8 cellular contexts compared by ENCODE assay signal in the genomic region with DNA sequence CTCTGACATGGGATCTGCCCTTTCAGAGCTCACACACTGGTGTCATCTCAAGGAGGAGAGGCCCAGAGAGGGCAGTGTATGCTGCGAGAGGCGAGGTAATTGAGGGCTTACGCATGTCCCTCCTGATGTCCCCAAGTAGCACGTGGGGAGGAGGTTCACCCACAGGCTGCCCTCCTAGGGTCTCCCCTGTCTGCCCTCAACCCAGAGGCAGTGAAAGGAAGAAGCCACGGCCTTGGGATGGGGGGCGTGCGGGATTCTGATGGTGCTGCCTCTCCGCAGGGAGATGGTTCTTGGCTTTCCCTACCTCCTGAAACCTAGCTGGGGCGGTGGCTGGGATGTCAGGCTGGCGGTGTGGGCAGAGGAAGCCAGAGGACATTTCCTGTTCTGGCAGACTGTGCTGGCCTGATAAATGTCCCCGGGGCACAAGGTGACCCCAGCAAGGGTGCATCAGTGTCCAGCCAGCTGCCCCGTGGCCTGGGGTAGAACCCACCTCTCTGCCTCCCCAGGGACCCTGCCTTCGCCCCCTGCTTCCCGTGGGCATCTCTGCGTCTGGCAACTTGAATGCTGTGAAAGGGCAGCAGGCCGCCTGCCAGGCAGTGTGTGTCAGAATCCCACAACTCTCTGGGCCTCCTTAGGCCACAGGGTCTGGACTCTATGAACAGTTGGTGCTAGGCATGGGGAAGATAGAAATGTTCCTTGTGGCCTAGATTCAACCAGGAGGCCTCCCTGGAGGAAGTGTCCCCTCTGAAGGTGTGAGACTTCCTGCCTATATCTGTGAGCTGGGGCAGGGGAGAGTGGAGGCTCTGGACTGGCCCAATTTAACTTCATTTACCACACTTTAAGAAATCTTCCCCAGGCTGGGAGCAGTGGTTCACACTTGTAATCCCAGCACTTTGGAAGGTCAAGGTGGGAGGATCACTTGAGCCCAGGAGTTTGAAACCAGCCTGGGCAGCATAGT. TPM values are rescaled to one million over a fixed set of nuclear protein-coding genes. Genes with fewer than 3 reads are reported as not detected.
A peak's percentile ranks its signal among the peaks of the same experiment; 100 is the strongest.
DNase-seq lines count a peak whose midpoint lies in the region; ATAC-seq lines count a peak whose summit lies in the region.

No MANE protein-coding gene starts in this region.

- H3K9me3 ChIP-seq in iPS-15b (ENCODE audit: control insufficient read depth, insufficient read depth, low read length) = no peaks in the 10 kb centered on the region

- peaks cover 54% of the 10 kb centered on the region for H3K4me1 Mint-ChIP-seq in T-helper 2 cell treated with Interferon-gamma antibody and Interleukin-4, amounts not matched to agents 5 μg/mL and 100 μg/mL, for 36 hours (ENCODE audit: low read depth)
- H3K4me1 Mint-ChIP-seq in activated T-helper 2 cell treated with anti-CD3 and anti-CD28 coated beads, Interferon-gamma antibody, Interleukin-2, Interleukin-4, amounts not matched to agents 10 μg/mL and 5 μg/mL and 100 μg/mL, durations not matched to agents 14 hours and 24 hours and 36 hours (ENCODE audit: low read depth) = peaks cover 55% of the 10 kb centered on the region

- no peak for DNase-seq in T-helper 2 cell treated with Interferon-gamma antibody and Interleukin-4, amounts not matched to agents 5 μg/mL and 100 μg/mL, for 36 hours (ENCODE audit: low spot score)
- DNase-seq in T-helper 2 cell = no peak
- DNase-seq in activated T-helper 2 cell treated with anti-CD3 and anti-CD28 coated beads, Interferon-gamma antibody, Interleukin-2, Interleukin-4, amounts not matched to agents 10 μg/mL and 5 μg/mL and 100 μg/mL, durations not matched to agents 14 hours and 24 hours and 36 hours (ENCODE audit: low spot score) = no peak
- no peak for DNase-seq in D341Med (ENCODE audit: low spot score)

- H3K4me3 ChIP-seq in iPS-15b (ENCODE audit: low read depth, low read length) = no peak overlapping the region

- peak overlapping the region; percentile 47 for H3K27ac ChIP-seq in temporal lobe (ENCODE audit: low read depth, low read length)

- H3K36me3 ChIP-seq in iPS-15b (ENCODE audit: control insufficient read depth, insufficient read depth, low read length) = peaks cover 2% of the 10 kb centered on the region

- H3K9ac ChIP-seq in iPS-15b (ENCODE audit: low read depth, low read length) = peak overlapping the region; percentile 60

- H3K36me3 Mint-ChIP-seq in T-helper 2 cell treated with Interferon-gamma antibody and Interleukin-4, amounts not matched to agents 5 μg/mL and 100 μg/mL, for 36 hours (ENCODE audit: low read depth) = peaks cover 30% of the 10 kb centered on the region
- peaks cover 47% of the 10 kb centered on the region for H3K36me3 Mint-ChIP-seq in activated T-helper 2 cell treated with anti-CD3 and anti-CD28 coated beads, Interferon-gamma antibody, Interleukin-2, Interleukin-4, amounts not matched to agents 10 μg/mL and 5 μg/mL and 100 μg/mL, durations not matched to agents 14 hours and 24 hours and 36 hours (ENCODE audit: low read depth)

- intact Hi-C loops in activated T-helper 2 cell treated with anti-CD3 and anti-CD28 coated beads, Interferon-gamma antibody, Interleukin-2, Interleukin-4, amounts not matched to agents 10 μg/mL and 5 μg/mL and 100 μg/mL, durations not matched to agents 14 hours and 24 hours and 36 hours (cut with micrococcal nuclease) = no loop called here

- no peaks in the 10 kb centered on the region for H3K9me3 Mint-ChIP-seq in T-helper 2 cell treated with Interferon-gamma antibody and Interleukin-4, amounts not matched to agents 5 μg/mL and 100 μg/mL, for 36 hours
- H3K9me3 Mint-ChIP-seq in activated T-helper 2 cell treated with anti-CD3 and anti-CD28 coated beads, Interferon-gamma antibody, Interleukin-2, Interleukin-4, amounts not matched to agents 10 μg/mL and 5 μg/mL and 100 μg/mL, durations not matched to agents 14 hours and 24 hours and 36 hours = no peaks in the 10 kb centered on the region

- H3K27me3 ChIP-seq in iPS-15b (ENCODE audit: control insufficient read depth, insufficient read depth, low read length) = no peaks in the 10 kb centered on the region

- H3K4me3 Mint-ChIP-seq in T-helper 2 cell treated with Interferon-gamma antibody and Interleukin-4, amounts not matched to agents 5 μg/mL and 100 μg/mL, for 36 hours = peak overlapping the region; percentile 47
- no peak overlapping the region for H3K4me3 Mint-ChIP-seq in activated T-helper 2 cell treated with anti-CD3 and anti-CD28 coated beads, Interferon-gamma antibody, Interleukin-2, Interleukin-4, amounts not matched to agents 10 μg/mL and 5 μg/mL and 100 μg/mL, durations not matched to agents 14 hours and 24 hours and 36 hours (ENCODE audit: low read depth)

- ATAC-seq in HG03025 (IDR thresholded peaks at IDR 0.05; ENCODE audit: low FRiP score, unreplicated experiment) = no peak
- no peak for ATAC-seq in HG03135 (IDR thresholded peaks at IDR 0.05; ENCODE audit: unreplicated experiment)

- H3K27me3 Mint-ChIP-seq in T-helper 2 cell treated with Interferon-gamma antibody and Interleukin-4, amounts not matched to agents 5 μg/mL and 100 μg/mL, for 36 hours (ENCODE audit: low read depth) = no peaks in the 10 kb centered on the region
- no peaks in the 10 kb centered on the region for H3K27me3 Mint-ChIP-seq in activated T-helper 2 cell treated with anti-CD3 and anti-CD28 coated beads, Interferon-gamma antibody, Interleukin-2, Interleukin-4, amounts not matched to agents 10 μg/mL and 5 μg/mL and 100 μg/mL, durations not matched to agents 14 hours and 24 hours and 36 hours (ENCODE audit: low read depth)

- H3K4me1 ChIP-seq in iPS-15b (ENCODE audit: control insufficient read depth, insufficient read depth, low read length) = peaks cover 48% of the 10 kb centered on the region

- peak overlapping the region; percentile 36 for H3K27ac Mint-ChIP-seq in T-helper 2 cell treated with Interferon-gamma antibody and Interleukin-4, amounts not matched to agents 5 μg/mL and 100 μg/mL, for 36 hours
- H3K27ac Mint-ChIP-seq in activated T-helper 2 cell treated with anti-CD3 and anti-CD28 coated beads, Interferon-gamma antibody, Interleukin-2, Interleukin-4, amounts not matched to agents 10 μg/mL and 5 μg/mL and 100 μg/mL, durations not matched to agents 14 hours and 24 hours and 36 hours = peak overlapping the region; percentile 58

RNA-seq across cellular contexts. Expression of a gene that starts 4.8 kb away (rescaled TPM):
- 48.3 and 50.9 TPM in 2 replicates for total RNA-seq in activated T-helper 2 cell treated with anti-CD3 and anti-CD28 coated beads, Interferon-gamma antibody, Interleukin-2, Interleukin-4, amounts not matched to agents 10 μg/mL and 5 μg/mL and 100 μg/mL, durations not matched to agents 14 hours and 24 hours and 36 hours
- 3.0 TPM for total RNA-seq in temporal lobe

RNA-seq across cellular contexts. Expression of a gene that starts 41.6 kb away (rescaled TPM):
- 3.9 and 4.3 TPM in 2 replicates for total RNA-seq in activated T-helper 2 cell treated with anti-CD3 and anti-CD28 coated beads, Interferon-gamma antibody, Interleukin-2, Interleukin-4, amounts not matched to agents 10 μg/mL and 5 μg/mL and 100 μg/mL, durations not matched to agents 14 hours and 24 hours and 36 hours
- 8.6 TPM for total RNA-seq in temporal lobe

Comparison
In these comparisons a context has a peak if more than half of its experiments do, and no peak if none do; other contexts are left out.
1. RNA of a gene that starts 4.8 kb away (total RNA-seq): 48.3 to 50.9 TPM in activated T-helper 2 cell treated with anti-CD3 and anti-CD28 coated beads, Interferon-gamma antibody, Interleukin-2, Interleukin-4, amounts not matched to agents 10 μg/mL and 5 μg/mL and 100 μg/mL, durations not matched to agents 14 hours and 24 hours and 36 hours; 3.0 TPM in temporal lobe (single experiment); every median in the first group is over 10 times any median in the second.